Comparison of ENCODE assay signal across 21 cellular contexts in genomic region chr2:70182689-70183088, GRCh38.
"Had no signal": no experiment of that assay in that cellular context is flagged by ENCODE, and none has a peak within 500 bp of the region (broad histone marks: within the 10 kb centered on the region; RNA-seq: fewer than 3 reads in every experiment).

No MANE protein-coding gene starts in this region.

- DNase-seq: activated CD4-positive, alpha-beta T cell treated with anti-CD3 and anti-CD28 coated beads, Interleukin-2, amount 10 ng/mL, durations not matched to agents 24 days and 14 days; activated CD8-positive, alpha-beta memory T cell treated with anti-CD3 and anti-CD28 coated beads, Interleukin-2, amount 50 U/mL, for 4 hours; activated effector memory CD4-positive, alpha-beta T cell treated with Interleukin-2 at 50 U/mL for 16 hours; activated naive CD4-positive, alpha-beta T cell treated with anti-CD3 and anti-CD28 coated beads, Interleukin-2, amount 50 U/mL, for 16 hours; activated T-cell treated with anti-CD3 and anti-CD28 coated beads, Interleukin-2, amount 50 U/mL, for 4 hours; effector CD8-positive, alpha-beta T cell; esophagus squamous epithelium; nucleus accumbens; posterior cingulate gyrus; retina; stimulated activated CD4-positive, alpha-beta T cell treated with anti-CD3 and anti-CD28 coated beads, Interleukin-12 subunit alpha, Interleukin-12 subunit beta, amount 100 ng/mL, for 4 hours; stimulated activated CD4-positive, alpha-beta T cell treated with anti-CD3 and anti-CD28 coated beads, Interleukin-1b, Interleukin-23, amount 100 ng/mL, for 48 hours; stimulated activated CD8-positive, alpha-beta memory T cell treated with anti-CD3 and anti-CD28 coated beads, Interleukin-4, amount 100 ng/mL, for 48 hours; stimulated activated naive CD8-positive, alpha-beta T cell treated with anti-CD3 and anti-CD28 coated beads, Interleukin-15, Interleukin-2, amounts not matched to agents 100 U/mL and 50 U/mL, for 24 hours; substantia nigra; T-helper 1 cell; T-helper 9 cell; tibial artery had no signal

- H3K36me3 ChIP-seq: breast epithelium had no signal

- H3K27me3 ChIP-seq: ascending aorta, breast epithelium, esophagus squamous epithelium, tibial artery had no signal

- H3K9me3 ChIP-seq: ascending aorta, breast epithelium, esophagus squamous epithelium, tibial artery had no signal

- H3K4me1 ChIP-seq: ascending aorta, breast epithelium, esophagus squamous epithelium, tibial artery had no signal

- ATAC-seq: activated T-cell treated with anti-CD3 and anti-CD28 coated beads, Interleukin-2, amount 50 U/mL, for 4 hours; stimulated activated naive CD8-positive, alpha-beta T cell treated with anti-CD3 and anti-CD28 coated beads, Interleukin-15, Interleukin-2, amounts not matched to agents 100 U/mL and 50 U/mL, for 24 hours had no signal

- H3K4me3 ChIP-seq: ascending aorta, breast epithelium, coronary artery, esophagus squamous epithelium, tibial artery had no signal

- H3K27ac ChIP-seq: ascending aorta, breast epithelium, coronary artery, esophagus squamous epithelium, tibial artery had no signal
